ENCODE assay signal across 8 cellular contexts in genomic region chr10:130109796-130110235, GRCh38. TPM values are rescaled to one million over a fixed set of nuclear protein-coding genes. Genes with fewer than 3 reads are reported as not detected.
DNase-seq lines count a peak whose midpoint lies in the region; ATAC-seq and TF ChIP-seq lines count a peak whose summit lies in the region.

No MANE protein-coding gene starts in this region.

- H3K27me3 Mint-ChIP-seq in dendritic cell treated with granulocyte-macrophage colony-stimulating factor and Interleukin-4, amounts not matched to agents 40 ng/mL and 50 ng/mL, for 4 days, result no peaks in the 10 kb centered on the region

- peak overlapping the region; percentile 86 for H3K4me3 Mint-ChIP-seq in dendritic cell treated with granulocyte-macrophage colony-stimulating factor and Interleukin-4, amounts not matched to agents 40 ng/mL and 50 ng/mL, for 4 days

- peak overlapping the region; percentile 94 for H3K27ac Mint-ChIP-seq in dendritic cell treated with granulocyte-macrophage colony-stimulating factor and Interleukin-4, amounts not matched to agents 40 ng/mL and 50 ng/mL, for 4 days

- peak; percentile 85 for TF ChIP-seq CTCF in AG10803 (conservative IDR thresholded peaks at IDR 0.05; ENCODE audit: low read length)

- DNase-seq in AG10803 (ENCODE audit: low read depth), result peak; percentile 87
- peak; percentile 34 for DNase-seq in GOT3 (lab: John Stamatoyannopoulos, UW)
- peak; percentile 75 for DNase-seq in NCI-H2227 treated with DMSO at 0.1 percent for 48 hours (lab: John Stamatoyannopoulos, UW)
- DNase-seq in activated CD4-positive, alpha-beta T cell treated with anti-CD3 and anti-CD28 coated beads for 4 hours, result peak; percentile 67 to 82
- DNase-seq in left lobe of liver (ENCODE audit: low spot score), result peak; percentile 65
- DNase-seq in stimulated activated CD4-positive, alpha-beta T cell treated with anti-CD3 and anti-CD28 coated beads, Interleukin-2, amount 100 ng/mL, for 4 hours (ENCODE audit: low read depth), result peak; percentile 61

- peaks cover 42% of the 10 kb centered on the region for H3K36me3 Mint-ChIP-seq in dendritic cell treated with granulocyte-macrophage colony-stimulating factor and Interleukin-4, amounts not matched to agents 40 ng/mL and 50 ng/mL, for 4 days (ENCODE audit: low read depth)

- no peaks in the 10 kb centered on the region for H3K9me3 Mint-ChIP-seq in dendritic cell treated with granulocyte-macrophage colony-stimulating factor and Interleukin-4, amounts not matched to agents 40 ng/mL and 50 ng/mL, for 4 days

- intact Hi-C loops in dendritic cell treated with granulocyte-macrophage colony-stimulating factor and Interleukin-4, amounts not matched to agents 40 ng/mL and 50 ng/mL, for 4 days (cut with micrococcal nuclease), result no loop called here

- H3K4me3 ChIP-seq in AG10803 (ENCODE audit: low read length), result peak overlapping the region; percentile 95

- peaks cover 33% of the 10 kb centered on the region for H3K4me1 Mint-ChIP-seq in dendritic cell treated with granulocyte-macrophage colony-stimulating factor and Interleukin-4, amounts not matched to agents 40 ng/mL and 50 ng/mL, for 4 days (ENCODE audit: low read depth)

- ATAC-seq in left lobe of liver (peak; percentile 47), GM19324 (IDR thresholded peaks at IDR 0.05; ENCODE audit: low FRiP score, unreplicated experiment) (no peak)

RNA-seq across cellular contexts. Expression of gene C10orf143, which starts 0.8 kb away (rescaled TPM):
- 2.9 TPM for total RNA-seq in left lobe of liver

RNA-seq across cellular contexts. Expression of gene GLRX3, which starts 26.4 kb away (rescaled TPM):
- 23.9 TPM for total RNA-seq in left lobe of liver

Comparison
In these comparisons a context has a peak if more than half of its experiments do, and no peak if none do; other contexts are left out.
1. DNase-seq: peak in every context shown above with its lines; median percentile 87 in AG10803; 75 in NCI-H2227 treated with DMSO at 0.1 percent for 48 hours; 74 in activated CD4-positive, alpha-beta T cell treated with anti-CD3 and anti-CD28 coated beads for 4 hours; 65 in left lobe of liver; 61 in stimulated activated CD4-positive, alpha-beta T cell treated with anti-CD3 and anti-CD28 coated beads, Interleukin-2, amount 100 ng/mL, for 4 hours; 34 in GOT3.